ENCODE assay signal across 8 cellular contexts in the genomic region with DNA sequence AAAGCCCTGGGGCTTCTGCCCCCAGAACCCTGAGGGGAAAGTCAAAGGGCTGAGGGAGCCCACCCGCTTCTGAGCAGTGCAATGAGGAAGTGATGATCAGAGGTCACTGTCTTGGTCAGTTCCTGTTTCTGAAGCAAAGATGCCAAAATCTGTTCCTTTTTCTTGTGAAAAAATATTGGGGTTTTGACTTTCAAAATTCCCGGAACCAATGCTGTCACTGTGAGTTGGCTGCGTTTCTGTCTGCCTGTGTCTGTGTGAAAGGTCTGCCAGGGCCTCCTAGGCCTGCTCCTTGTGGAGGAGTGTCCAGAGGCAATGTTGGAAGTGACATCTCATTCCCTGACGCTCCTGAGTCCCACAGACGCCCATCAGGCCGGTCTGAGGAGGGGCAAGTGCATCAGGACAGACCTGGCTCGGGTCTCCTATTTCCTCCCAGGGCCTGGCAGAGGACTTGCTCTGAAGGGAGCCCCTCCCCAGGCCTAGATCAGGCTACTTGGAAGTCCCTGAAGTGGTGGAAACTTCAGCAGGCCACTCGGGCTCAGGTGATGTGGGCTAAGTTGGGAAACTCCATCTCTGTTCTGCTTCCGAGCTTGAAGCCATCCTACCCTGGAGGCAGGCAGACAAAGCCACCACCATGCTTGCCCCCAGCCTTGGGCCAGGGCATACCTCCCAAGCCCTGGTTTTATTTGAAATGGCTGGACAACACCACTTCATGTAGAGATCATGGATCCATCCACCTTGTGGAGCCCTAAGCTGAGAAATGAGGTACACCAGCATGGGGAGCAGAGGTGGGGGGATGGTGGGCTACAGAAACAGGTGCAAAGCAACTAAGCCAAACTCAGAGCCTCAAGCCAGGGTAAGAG. TPM values are rescaled to one million over a fixed set of nuclear protein-coding genes. Genes with fewer than 3 reads are reported as not detected.
DNase-seq lines count a peak whose midpoint lies in the region; ATAC-seq and TF ChIP-seq lines count a peak whose summit lies in the region.

No MANE protein-coding gene starts in this region.

- H3K36me3 Mint-ChIP-seq in T-cell, result no peaks in the 10 kb centered on the region
- peaks cover 14% of the 10 kb centered on the region for H3K36me3 Mint-ChIP-seq in Calu3 (ENCODE audit: insufficient read depth, unreplicated experiment)

- TF ChIP-seq CTCF in GM13977 (IDR thresholded peaks at IDR 0.05; ENCODE audit: extremely low read depth, insufficient read depth, missing control alignments) (peak; percentile 25), right atrium auricular region (IDR thresholded peaks at IDR 0.05) (no peak), Calu3 (IDR thresholded peaks at IDR 0.05; ENCODE audit: unreplicated experiment) (no peak)

- H3K4me1 ChIP-seq in right atrium auricular region, result peaks cover 0 to 34% of the 10 kb centered on the region in 2 donors

- intact Hi-C loops in Calu3 (cut with micrococcal nuclease; ENCODE audit: unreplicated experiment), result loop anchor here (5.0 kb wide), 1 partner anchor 38 kb away; no protein-coding TSS in a partner anchor

- H3K27ac Mint-ChIP-seq in T-cell (peak overlapping the region; percentile 88 to 92), Calu3 (ENCODE audit: unreplicated experiment) (no peak overlapping the region)

- H3K9me3 Mint-ChIP-seq in T-cell, result peaks cover 0 to 6% (median 4%) of the 10 kb centered on the region in 3 donors
- H3K9me3 Mint-ChIP-seq in Calu3 (ENCODE audit: low read depth, unreplicated experiment), result peaks cover 4% of the 10 kb centered on the region

- in situ Hi-C loops in GM13977 (cut with MboI; ENCODE audit: low pct_unique_long_range_greater_than_20kb, low sequenced_read_pairs, unreplicated experiment), result loop anchor here (10.0 kb wide), 2 partner anchors 136 to 226 kb away; no protein-coding TSS in a partner anchor

- H3K36me3 ChIP-seq in right atrium auricular region, result no peaks in the 10 kb centered on the region

- no TSS peak for BruUV-seq in Calu3 (replicated peaks; lab: Mats Ljungman, UMichigan)

- ATAC-seq in T-cell (replicated peaks in 1 of 4) (no peak), HG03196 (IDR thresholded peaks at IDR 0.05; ENCODE audit: unreplicated experiment) (no peak)

- H3K27me3 Mint-ChIP-seq in T-cell (no peaks in the 10 kb centered on the region), Calu3 (ENCODE audit: unreplicated experiment) (no peaks in the 10 kb centered on the region)

- H3K27ac ChIP-seq in right atrium auricular region, result peak overlapping the region; percentile 43 to 64
- peak overlapping the region in 19 of 21 experiments; percentile 37 to 83 (median 66) for H3K27ac ChIP-seq in skin epidermis

- no peaks in the 10 kb centered on the region for H3K9me3 ChIP-seq in right atrium auricular region

- H3K4me3 ChIP-seq in right atrium auricular region (no peak overlapping the region), skin epidermis (no peak overlapping the region)

- CTCF ChIA-PET in T-cell (lab: Charles Lee), result interaction anchor here (1.0 to 4.4 kb wide), 5 partner anchors 11 to 230 kb away, joined by 3 to 25 read pairs (median 4); no protein-coding TSS in a partner anchor
- CTCF ChIA-PET in Calu3 (lab: Charles Lee), result no interaction called here

- H3K4me1 Mint-ChIP-seq in T-cell (peaks cover 52 to 60% (median 58%) of the 10 kb centered on the region in 3 donors), Calu3 (ENCODE audit: low read depth, unreplicated experiment) (peaks cover 28% of the 10 kb centered on the region)

- DNase-seq in GM13977 (ENCODE audit: low spot score) (no peak), T-cell (peak in 16 of 34 experiments; percentile 15 to 46 (median 29)), right atrium auricular region (ENCODE audit: low spot score) (peak; percentile 79), Calu3 (no peak), 8988T (no peak), HuH-7.5 (ENCODE audit: low spot score) (no peak)

- no peaks in the 10 kb centered on the region for H3K27me3 ChIP-seq in right atrium auricular region

- POLR2A ChIA-PET in T-cell (lab: Charles Lee), result interaction anchor here in 1 of 2 donors (1.0 to 1.3 kb wide), 2 partner anchors 73 to 98 kb away, joined by 3 read pairs; no protein-coding TSS in a partner anchor

- peak overlapping the region in 1 of 3 donors; percentile 58 for H3K4me3 Mint-ChIP-seq in T-cell
- no peak overlapping the region for H3K4me3 Mint-ChIP-seq in Calu3 (ENCODE audit: low read depth, unreplicated experiment)

RNA-seq across cellular contexts. Expression of a gene that starts 51.0 kb away (rescaled TPM):
- total RNA-seq in T-cell (1 to 10 TPM in 2 of 5 donors, under 1 TPM in 2, not detected in 1; 0.29 to 1.3 (median 0.83) TPM), right atrium auricular region (100 to 1,000 TPM in 1 of 2 donors, 10 to 100 TPM in 1; 66.0 to 128 TPM), Calu3 (2022) (11.3 and 12.5 TPM in 2 replicates)
